24 cellular contexts compared by ENCODE assay signal in genomic region chr7:891805-892204, GRCh38.
"Had no signal": no experiment of that assay in that cellular context is flagged by ENCODE, and none has a peak within 500 bp of the region (broad histone marks: within the 10 kb centered on the region; RNA-seq: fewer than 3 reads in every experiment).

No MANE protein-coding gene starts in this region.

- DNase-seq: colonic mucosa; effector CD8-positive, alpha-beta T cell; endodermal cell; foreskin fibroblast; gastrocnemius medialis; head of caudate nucleus; naive B cell; nephron progenitor cell; nucleus accumbens; stimulated activated CD4-positive, alpha-beta T cell treated with anti-CD3 and anti-CD28 coated beads, Interleukin-2, amount 100 ng/mL, for 24 hours; stimulated activated CD4-positive, alpha-beta T cell treated with anti-CD3 and anti-CD28 coated beads, Interleukin-4, amount 100 ng/mL, for 24 hours; stimulated activated naive CD4-positive, alpha-beta T cell treated with Interleukin-2 at 50 U/mL for 16 hours; stomach; thyroid gland; trophoblast cell had no signal

- H3K9me3 ChIP-seq: colonic mucosa, gastrocnemius medialis, psoas muscle, stomach, thyroid gland, vagina had no signal

- H3K4me2 ChIP-seq: smooth muscle cell had no signal

- ATAC-seq: esophagus mucosa, gastrocnemius medialis, left lobe of liver, psoas muscle, sciatic nerve had no signal

- H3K4me3 ChIP-seq: colonic mucosa, gastrocnemius medialis, lung, psoas muscle, smooth muscle cell, stomach, thyroid gland, vagina had no signal

- H3K27ac ChIP-seq: colonic mucosa, epithelial cell of prostate, gastrocnemius medialis, psoas muscle, thyroid gland, vagina had no signal

- FAIRE-seq: keratinocyte had no signal

- H3K27me3 ChIP-seq: colonic mucosa, gastrocnemius medialis, stomach, thyroid gland, vagina had no signal

- H3K4me1 ChIP-seq: colonic mucosa, thyroid gland, vagina had no signal
